ENCODE assay signal across 27 cellular contexts in genomic region chr11:9269492-9270030, GRCh38. TPM values are rescaled to one million over a fixed set of nuclear protein-coding genes. Genes with fewer than 3 reads are reported as not detected.
DNase-seq lines count a peak whose midpoint lies in the region; ATAC-seq and TF ChIP-seq lines count a peak whose summit lies in the region.
"Had no signal": no experiment of that assay in that cellular context is flagged by ENCODE, and none has a peak within 500 bp of the region (broad histone marks: within the 10 kb centered on the region; RNA-seq: fewer than 3 reads in every experiment).

No MANE protein-coding gene starts in this region.

- DNase-seq in COLO829 (ENCODE audit: low spot score): peak; percentile 27
- peak; percentile 45 for DNase-seq in HFF-Myc (ENCODE audit: extremely low read depth, low read depth)
- DNase-seq in colonic mucosa: peak; percentile 56
- peak; percentile 53 for DNase-seq in left kidney (ENCODE audit: low read depth, low spot score)
- DNase-seq in SIG-M5 treated with dmso at 0.1 percent for 504 hours (lab: John Stamatoyannopoulos, UW; ENCODE audit: unreplicated experiment): no peak
- no peak for DNase-seq in activated CD4-positive, alpha-beta T cell treated with anti-CD3 and anti-CD28 coated beads for 36 hours
- no peak for DNase-seq in PC-3
- DNase-seq: ACHN; activated CD4-positive, alpha-beta T cell treated with anti-CD3 and anti-CD28 coated beads, Interleukin-2, amount 50 U/mL, for 1 hour; activated effector memory CD4-positive, alpha-beta T cell treated with anti-CD3 and anti-CD28 coated beads, Interleukin-2, amount 50 U/mL, for 16 hours; activated naive CD8-positive, alpha-beta T cell treated with anti-CD3 and anti-CD28 coated beads, Interleukin-2, amount 50 U/mL, for 24 hours; body of pancreas; hippocampal formation; NCI-H1105 treated with DMSO at 0.1 percent for 48 hours; NCI-H2081; NCI-H446; psoas muscle; SIG-M5; stimulated activated CD4-positive, alpha-beta T cell treated with anti-CD3 and anti-CD28 coated beads, Interleukin-2, amount 100 ng/mL, for 48 hours; stimulated activated naive CD4-positive, alpha-beta T cell; T-helper 1 cell; testis had no signal

- H3K4me2 ChIP-seq in PC-3 (ENCODE audit: low read length): no peak overlapping the region
- H3K4me2 ChIP-seq: smooth muscle cell had no signal

- no peaks in the 10 kb centered on the region for H3K4me1 ChIP-seq in colonic mucosa
- H3K4me1 ChIP-seq in PC-3 (ENCODE audit: insufficient read depth, low read length): no peaks in the 10 kb centered on the region; the same call in 1 of the 2 replicates

- intact Hi-C loops in colonic mucosa (cut with DNase I): no loop called here
- intact Hi-C loops in activated CD4-positive, alpha-beta T cell treated with anti-CD3 and anti-CD28 coated beads for 36 hours (cut with DNase I, micrococcal nuclease): loop anchor here in 1 of 2 experiments (10.0 kb wide), 1 partner anchor 1035 kb away; the partner anchor contains the start of gene ADM
- intact Hi-C loops in PC-3 (cut with micrococcal nuclease): loop anchor here (10.0 kb wide), 1 partner anchor 105 kb away; no protein-coding TSS in a partner anchor

- H3K9me3 ChIP-seq in colonic mucosa (no peaks in the 10 kb centered on the region), PC-3 (ENCODE audit: low read length) (no peaks in the 10 kb centered on the region)
- H3K9me3 ChIP-seq: body of pancreas, psoas muscle, testis had no signal

- H3K27ac Mint-ChIP-seq in activated CD4-positive, alpha-beta T cell treated with anti-CD3 and anti-CD28 coated beads for 36 hours: no peak overlapping the region
- H3K27ac Mint-ChIP-seq: activated naive CD8-positive, alpha-beta T cell treated with anti-CD3 and anti-CD28 coated beads, Interleukin-2, amount 50 U/mL, for 24 hours had no signal

- H3K27me3 ChIP-seq in colonic mucosa (no peaks in the 10 kb centered on the region), PC-3 (ENCODE audit: low read length) (no peaks in the 10 kb centered on the region)
- H3K27me3 ChIP-seq: body of pancreas, testis had no signal

- H3K9me3 Mint-ChIP-seq in activated CD4-positive, alpha-beta T cell treated with anti-CD3 and anti-CD28 coated beads for 36 hours (ENCODE audit: low read depth): no peaks in the 10 kb centered on the region
- H3K9me3 Mint-ChIP-seq: activated naive CD8-positive, alpha-beta T cell treated with anti-CD3 and anti-CD28 coated beads, Interleukin-2, amount 50 U/mL, for 24 hours had no signal

- H4K20me1 ChIP-seq in PC-3 (ENCODE audit: low read length): no peaks in the 10 kb centered on the region

- peaks cover 6% of the 10 kb centered on the region for H3K27me3 Mint-ChIP-seq in activated CD4-positive, alpha-beta T cell treated with anti-CD3 and anti-CD28 coated beads for 36 hours

- H3K9ac ChIP-seq in colonic mucosa (ENCODE audit: low read depth in 2 of 2, low read length in 2 of 2) (no peak overlapping the region), PC-3 (ENCODE audit: low read length) (no peak overlapping the region)

- CTCF ChIA-PET in activated CD4-positive, alpha-beta T cell treated with anti-CD3 and anti-CD28 coated beads for 36 hours (lab: Charles Lee): interaction anchor here (0.6 kb wide), 1 partner anchor 44 kb away, joined by 3 read pairs; no protein-coding TSS in a partner anchor
- CTCF ChIA-PET in PC-3 (lab: Charles Lee): no interaction called here

- H3K4me1 Mint-ChIP-seq in activated CD4-positive, alpha-beta T cell treated with anti-CD3 and anti-CD28 coated beads for 36 hours: peaks cover 10% of the 10 kb centered on the region

- no peaks in the 10 kb centered on the region for H3K9me2 ChIP-seq in PC-3 (replicated peaks; ENCODE audit: low read length)

- H3K4me3 ChIP-seq in HFF-Myc (replicated peaks; ENCODE audit: low read depth, low read length): no peak overlapping the region
- H3K4me3 ChIP-seq in colonic mucosa: no peak overlapping the region
- no peak overlapping the region for H3K4me3 ChIP-seq in PC-3 (ENCODE audit: low read length)
- H3K4me3 ChIP-seq: body of pancreas, coronary artery, psoas muscle, smooth muscle cell, testis had no signal

- H3K36me3 Mint-ChIP-seq in activated CD4-positive, alpha-beta T cell treated with anti-CD3 and anti-CD28 coated beads for 36 hours (ENCODE audit: low read depth): no peaks in the 10 kb centered on the region

- TF ChIP-seq CTCF in HFF-Myc (IDR thresholded peaks at IDR 0.05; ENCODE audit: low read depth, low read length, missing control alignments) (no peak), colonic mucosa (IDR thresholded peaks at IDR 0.05) (no peak), PC-3 (conservative IDR thresholded peaks at IDR 0.05; ENCODE audit: low read depth, low read length) (no peak)

- H3K27ac ChIP-seq in colonic mucosa (no peak overlapping the region), PC-3 (ENCODE audit: low read length) (no peak overlapping the region)
- H3K27ac ChIP-seq: body of pancreas, C4-2B, coronary artery, psoas muscle, testis, VCaP had no signal

- H3F3A ChIP-seq in PC-3 (ENCODE audit: low read length, unreplicated experiment): no peaks in the 10 kb centered on the region

- peaks cover 3% of the 10 kb centered on the region for H3K79me2 ChIP-seq in PC-3 (ENCODE audit: low read length)

- no peak overlapping the region for H3K4me3 Mint-ChIP-seq in activated CD4-positive, alpha-beta T cell treated with anti-CD3 and anti-CD28 coated beads for 36 hours
- H3K4me3 Mint-ChIP-seq: activated naive CD8-positive, alpha-beta T cell treated with anti-CD3 and anti-CD28 coated beads, Interleukin-2, amount 50 U/mL, for 24 hours had no signal

- ATAC-seq in GM18502 (IDR thresholded peaks at IDR 0.05; ENCODE audit: poor library complexity, unreplicated experiment) (no peak), PC-3 (no peak)
- ATAC-seq in activated CD4-positive, alpha-beta T cell treated with anti-CD3 and anti-CD28 coated beads for 36 hours: no peak
- ATAC-seq: activated naive CD8-positive, alpha-beta T cell treated with anti-CD3 and anti-CD28 coated beads, Interleukin-2, amount 50 U/mL, for 24 hours; body of pancreas; psoas muscle had no signal

- BruUV-seq in PC-3 (replicated peaks; lab: Mats Ljungman, UMichigan): no TSS peak

- H2AFZ ChIP-seq in PC-3 (ENCODE audit: low read length): no peak overlapping the region

- POLR2A ChIA-PET in activated CD4-positive, alpha-beta T cell treated with anti-CD3 and anti-CD28 coated beads for 36 hours (lab: Charles Lee): interaction anchor here (0.6 kb wide), 1 partner anchor 580 kb away, joined by 3 read pairs; no protein-coding TSS in a partner anchor
- POLR2A ChIA-PET in PC-3 (lab: Charles Lee; ENCODE audit: unreplicated experiment): no interaction called here

- H3K36me3 ChIP-seq in colonic mucosa (no peaks in the 10 kb centered on the region), PC-3 (ENCODE audit: low read depth, low read length) (no peaks in the 10 kb centered on the region)

RNA-seq across cellular contexts. Expression of gene DENND5A, which starts 4.4 kb away (rescaled TPM):
- 10 to 100 TPM in 1 of 2 donors, 1 to 10 TPM in 1; 7.0 to 24.8 TPM for total RNA-seq in colonic mucosa
- total RNA-seq in activated CD4-positive, alpha-beta T cell treated with anti-CD3 and anti-CD28 coated beads for 36 hours: 10 to 100 TPM; 43.6 to 62.6 TPM
- total RNA-seq in PC-3 (2014; rRNA removed): 37.7 and 46.9 TPM in 2 replicates

RNA-seq across cellular contexts. Expression of gene TMEM41B, which starts 44.8 kb away (rescaled TPM):
- 10 to 100 TPM; 41.7 to 64.5 TPM for total RNA-seq in colonic mucosa
- 10 to 100 TPM; 20.2 to 29.3 TPM for total RNA-seq in activated CD4-positive, alpha-beta T cell treated with anti-CD3 and anti-CD28 coated beads for 36 hours
- 83.6 and 87.6 TPM in 2 replicates for total RNA-seq in PC-3 (2014; rRNA removed)

Comparison
In these comparisons a context has a peak if more than half of its experiments do, and no peak if none do; other contexts are left out.
1. DNase-seq: peak in COLO829 (single experiment), HFF-Myc (single experiment), colonic mucosa (single experiment) and left kidney (single experiment); none in SIG-M5 treated with dmso at 0.1 percent for 504 hours (single experiment), activated CD4-positive, alpha-beta T cell treated with anti-CD3 and anti-CD28 coated beads for 36 hours (single experiment) and PC-3 (single experiment).